In the genomic region with DNA sequence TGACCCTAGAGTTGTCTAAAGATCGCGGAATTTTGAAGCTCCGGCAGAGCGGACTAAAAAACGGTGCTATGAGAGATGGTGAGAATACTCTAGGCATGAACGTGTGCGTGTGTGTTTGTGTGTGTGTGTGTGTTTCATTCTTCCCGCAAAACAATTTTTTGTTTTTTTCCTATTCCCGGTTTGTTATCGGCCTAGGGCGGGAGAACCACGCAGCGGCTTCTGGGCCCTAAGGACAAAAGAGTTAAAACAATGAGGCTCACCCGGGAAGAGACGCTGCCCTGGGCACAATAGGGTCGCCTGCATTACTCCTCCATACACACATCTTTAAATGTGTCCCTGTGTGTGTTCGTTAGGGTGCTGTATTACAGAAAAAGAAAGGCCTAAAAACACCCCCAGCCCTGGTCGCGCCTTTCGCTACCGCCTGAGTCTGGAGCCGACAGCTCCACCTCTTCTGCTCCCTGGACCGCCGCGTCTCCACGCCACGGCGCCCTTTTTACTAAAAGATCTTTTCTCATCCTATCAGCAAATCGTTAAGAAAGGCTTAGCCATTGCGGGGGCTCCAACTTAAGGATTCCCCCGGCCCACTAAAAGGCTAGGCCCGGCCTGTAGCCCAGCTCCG, we compare ENCODE assay signal across 14 cellular contexts. TPM values are rescaled to one million over a fixed set of nuclear protein-coding genes. Genes with fewer than 3 reads are reported as not detected.
DNase-seq lines count a peak whose midpoint lies in the region; ATAC-seq, FAIRE-seq and TF ChIP-seq lines count a peak whose summit lies in the region.
"Had no signal": no experiment of that assay in that cellular context is flagged by ENCODE, and none has a peak within 500 bp of the region (broad histone marks: within the 10 kb centered on the region; RNA-seq: fewer than 3 reads in every experiment).

No MANE protein-coding gene starts in this region.

- H3K27me3 ChIP-seq in CD4-positive, CD25-positive, alpha-beta regulatory T cell (ENCODE audit: control insufficient read depth, insufficient read depth, low read length) = peaks cover 38% of the 10 kb centered on the region
- H3K27me3 ChIP-seq in GM23248 (replicated peaks; ENCODE audit: insufficient read depth) = no peaks in the 10 kb centered on the region
- H3K27me3 ChIP-seq in H1 (replicated peaks in 1 of 4; ENCODE audit: control insufficient read depth in 3 of 4, extremely low read depth in 1 of 4, insufficient read depth in 3 of 4, low read length in 3 of 4) = peaks cover 83 to 100% (median 98%) of the 10 kb centered on the region in 4 experiments
- H3K27me3 ChIP-seq in neuronal stem cell (ENCODE audit: control insufficient read depth in 3 of 3, insufficient read depth in 3 of 3, low read depth in 1 of 3, low read length in 3 of 3) = peaks cover 59 to 100% (median 96%) of the 10 kb centered on the region in 3 experiments

- H3K79me2 ChIP-seq in GM23248 (ENCODE audit: insufficient read depth) (peaks cover 90% of the 10 kb centered on the region), H1 (ENCODE audit: control insufficient read depth in 1 of 2, insufficient read depth in 2 of 2, low read length in 2 of 2) (no peaks in the 10 kb centered on the region)

- H3K9ac ChIP-seq in GM23248 (peak overlapping the region; percentile 98), H1 (replicated peaks in 1 of 4; ENCODE audit: extremely low read depth in 1 of 4, low read depth in 3 of 4, low read length in 3 of 4) (no peak overlapping the region), neuronal stem cell (ENCODE audit: low read depth, low read length, poor library complexity) (no peak overlapping the region)

- no peaks in the 10 kb centered on the region for H3K36me3 Mint-ChIP-seq in CD4-positive, CD25-positive, alpha-beta regulatory T cell

- 0 out of 2 replicates have a peak overlapping the region, but pooled peaks have one; percentile 1 for H2AFZ ChIP-seq in GM23248
- no peak overlapping the region for H2AFZ ChIP-seq in H1 (ENCODE audit: low read length)
- peak overlapping the region; percentile 62 for H2AFZ ChIP-seq in neuronal stem cell (ENCODE audit: low read length)

- TF ChIP-seq CTCF in H1 (IDR thresholded peaks at IDR 0.05; ENCODE audit: control extremely low read depth in 1 of 3, insufficient read depth in 1 of 3, low read depth in 1 of 3, low read length in 3 of 3) = no peak

- H3K79me1 ChIP-seq in H1 (ENCODE audit: low read depth, low read length) (no peaks in the 10 kb centered on the region), neuronal stem cell (ENCODE audit: low read depth, low read length) (no peaks in the 10 kb centered on the region)

- H3K4me2 ChIP-seq in GM23248 (ENCODE audit: unreplicated experiment) (peak overlapping the region; percentile 98), H1 (ENCODE audit: insufficient read depth in 1 of 2, low read depth in 2 of 2, low read length in 2 of 2) (peak overlapping the region; percentile 64 to 73), neuronal stem cell (ENCODE audit: insufficient read depth, low read length, poor library complexity, severe bottlenecking) (no peak overlapping the region)

- H2BK12ac ChIP-seq in H1 (ENCODE audit: low read depth, low read length) = no peak overlapping the region
- H2BK12ac ChIP-seq in neuronal stem cell (ENCODE audit: low read length) = no peak overlapping the region

- H3K4ac ChIP-seq in H1 (replicated peaks; ENCODE audit: insufficient read length, low read depth, low read length) = no peak overlapping the region
- H3K4ac ChIP-seq in neuronal stem cell (ENCODE audit: low read length) = no peak overlapping the region

- TF ChIP-seq RAD21 in H1 (IDR thresholded peaks at IDR 0.05 in 1 of 2, conservative IDR thresholded peaks at IDR 0.05 in 1 of 2; ENCODE audit: low read depth in 2 of 2, low read length in 2 of 2) = no peak

- DNase-seq in CD4-positive, CD25-positive, alpha-beta regulatory T cell = no peak
- DNase-seq in GM23248 (peak; percentile 68), H1 (ENCODE audit: low read depth in 1 of 2, low spot score in 2 of 2) (no peak), neuronal stem cell (ENCODE audit: low spot score) (no peak), NCI-H524 (lab: John Stamatoyannopoulos, UW) (no peak), H4 (ENCODE audit: low spot score) (no peak), GM19238 (ENCODE audit: insufficient read length, low spot score) (no peak)
- DNase-seq: DND-41; midbrain; NCI-H446; stimulated activated CD4-positive, alpha-beta T cell treated with anti-CD3 and anti-CD28 coated beads, Interleukin-4, amount 100 ng/mL, for 24 hours had no signal

- H2BK5ac ChIP-seq in H1 (ENCODE audit: low read depth, low read length) (no peak overlapping the region), neuronal stem cell (ENCODE audit: low read length) (no peak overlapping the region)

- no peak overlapping the region for H3K27ac ChIP-seq in CD4-positive, CD25-positive, alpha-beta regulatory T cell (ENCODE audit: insufficient read depth, low read length, poor library complexity, severe bottlenecking)
- H3K27ac ChIP-seq in GM23248 = peak overlapping the region; percentile 96
- H3K27ac ChIP-seq in H1 (ENCODE audit: low read depth, low read length) = no peak overlapping the region
- H3K27ac ChIP-seq in neuronal stem cell (replicated peaks; ENCODE audit: low read length) = no peak overlapping the region

- H2AK5ac ChIP-seq in H1 (ENCODE audit: low read depth, low read length) = no peak overlapping the region
- H2AK5ac ChIP-seq in neuronal stem cell (ENCODE audit: low read depth, low read length) = no peak overlapping the region

- no peak overlapping the region for H4K5ac ChIP-seq in H1 (ENCODE audit: insufficient read length, low read depth, low read length)

- no peaks in the 10 kb centered on the region for H3K4me1 ChIP-seq in CD4-positive, CD25-positive, alpha-beta regulatory T cell (ENCODE audit: control insufficient read depth, insufficient read depth, low read length, poor library complexity, severe bottlenecking)
- peaks cover 16% of the 10 kb centered on the region for H3K4me1 ChIP-seq in GM23248 (ENCODE audit: insufficient read depth)
- peaks cover 7 to 36% (median 16%) of the 10 kb centered on the region in 4 experiments for H3K4me1 ChIP-seq in H1 (replicated peaks in 1 of 4; ENCODE audit: control insufficient read depth in 3 of 4, insufficient read depth in 4 of 4, low read length in 3 of 4)
- H3K4me1 ChIP-seq in neuronal stem cell (ENCODE audit: control insufficient read depth in 2 of 2, insufficient read depth in 1 of 2, low read depth in 1 of 2, low read length in 2 of 2) = peaks cover 3 to 8% of the 10 kb centered on the region in 2 donors

- peaks cover 25% of the 10 kb centered on the region; the same call in 1 of the 2 replicates for H3F3A ChIP-seq in GM23248 (ENCODE audit: insufficient read depth)

- H4K20me1 ChIP-seq in GM23248 (ENCODE audit: insufficient read depth) = no peaks in the 10 kb centered on the region
- peaks cover 6 to 20% of the 10 kb centered on the region in 2 experiments for H4K20me1 ChIP-seq in H1 (replicated peaks in 1 of 2; ENCODE audit: control insufficient read depth in 1 of 2, insufficient read depth in 2 of 2, low read length in 2 of 2)

- H3K18ac ChIP-seq in H1 (ENCODE audit: extremely low read depth, low read length) (no peak overlapping the region), neuronal stem cell (ENCODE audit: low read length) (no peak overlapping the region)

- H3K14ac ChIP-seq in H1 (ENCODE audit: insufficient read length) (no peak overlapping the region), neuronal stem cell (ENCODE audit: low read length) (no peak overlapping the region)

- no peak for FAIRE-seq in H1 (lab: Jason Lieb, UNC)

- H3K4me1 Mint-ChIP-seq in CD4-positive, CD25-positive, alpha-beta regulatory T cell = peaks cover 4 to 46% (median 16%) of the 10 kb centered on the region in 4 donors

- H2BK15ac ChIP-seq in H1 (ENCODE audit: low read length) = no peak overlapping the region
- H2BK15ac ChIP-seq in neuronal stem cell (ENCODE audit: low read length) = no peak overlapping the region

- H3K9me3 ChIP-seq in CD4-positive, CD25-positive, alpha-beta regulatory T cell (ENCODE audit: control insufficient read depth in 2 of 2, low read length in 2 of 2) = peaks cover 0 to 4% of the 10 kb centered on the region in 2 experiments
- H3K9me3 ChIP-seq in GM23248 (ENCODE audit: low read depth) (no peaks in the 10 kb centered on the region), H1 (ENCODE audit: insufficient read depth in 2 of 2, low read depth in 1 of 2, low read length in 1 of 2) (peaks cover 0 to 3% of the 10 kb centered on the region in 2 experiments; a peak in 1 of 4 replicates), neuronal stem cell (replicated peaks in 1 of 2; ENCODE audit: control insufficient read depth in 2 of 2, insufficient read depth in 1 of 2, low read depth in 1 of 2, low read length in 2 of 2) (peaks cover 7 to 8% of the 10 kb centered on the region in 2 donors)

- H2BK120ac ChIP-seq in H1 (replicated peaks; ENCODE audit: low read depth, low read length) (no peak overlapping the region), neuronal stem cell (ENCODE audit: low read depth, low read length) (no peak overlapping the region)

- in situ Hi-C loops in GM23248 (cut with MboI) = loop anchor here (10.0 kb wide), 1 partner anchor 830 kb away; no protein-coding TSS in a partner anchor

- peaks cover 0 to 12% (median 0%) of the 10 kb centered on the region in 7 donors for H3K9me3 Mint-ChIP-seq in CD4-positive, CD25-positive, alpha-beta regulatory T cell

- H2BK20ac ChIP-seq in H1 (ENCODE audit: low read length) = no peak overlapping the region

- H4K8ac ChIP-seq in H1 (ENCODE audit: extremely low read depth, insufficient read depth, low read length) (no peak overlapping the region), neuronal stem cell (ENCODE audit: low read depth, low read length) (no peak overlapping the region)

- H4K91ac ChIP-seq in H1 (replicated peaks; ENCODE audit: insufficient read length, low read length) = no peak overlapping the region
- no peak overlapping the region for H4K91ac ChIP-seq in neuronal stem cell (ENCODE audit: low read depth, low read length, poor library complexity)

- H3K27me3 Mint-ChIP-seq in CD4-positive, CD25-positive, alpha-beta regulatory T cell = peaks cover 95% of the 10 kb centered on the region

- no peak for TF ChIP-seq EP300 in H1 (IDR thresholded peaks at IDR 0.05; ENCODE audit: borderline replicate concordance in 1 of 2, low read depth in 2 of 2, low read length in 2 of 2)

- peaks cover 9% of the 10 kb centered on the region; the same call in 1 of the 2 replicates for H3K23me2 ChIP-seq in H1 (ENCODE audit: low read depth, low read length)

- no peak overlapping the region for H3K4me3 ChIP-seq in CD4-positive, CD25-positive, alpha-beta regulatory T cell (ENCODE audit: low read depth, low read length)
- peak overlapping the region; percentile 82 for H3K4me3 ChIP-seq in GM23248
- H3K4me3 ChIP-seq in H1 (ENCODE audit: extremely low read depth in 1 of 4, insufficient read depth in 2 of 4, low read depth in 3 of 4, low read length in 4 of 4) = peak overlapping the region in 3 of 4 experiments; percentile 5 to 51 (median 15); a peak in 4 of 8 replicates
- H3K4me3 ChIP-seq in neuronal stem cell (ENCODE audit: low read length in 2 of 2) = no peak overlapping the region

- no peak overlapping the region for H3K56ac ChIP-seq in H1 (replicated peaks; ENCODE audit: insufficient read length, low read depth, low read length)

- H3K36me3 ChIP-seq in CD4-positive, CD25-positive, alpha-beta regulatory T cell (ENCODE audit: control insufficient read depth, insufficient read depth, low read length) = no peaks in the 10 kb centered on the region
- H3K36me3 ChIP-seq in GM23248 (ENCODE audit: low read depth) (no peaks in the 10 kb centered on the region), H1 (ENCODE audit: control insufficient read depth in 2 of 4, insufficient read depth in 4 of 4, low read length in 3 of 4) (peaks cover 0 to 2% (median 0%) of the 10 kb centered on the region in 4 experiments; a peak in 1 of 8 replicates), neuronal stem cell (replicated peaks in 1 of 2; ENCODE audit: control insufficient read depth in 2 of 2, insufficient read depth in 2 of 2, low read length in 2 of 2) (no peaks in the 10 kb centered on the region)

- ATAC-seq in CD4-positive, CD25-positive, alpha-beta regulatory T cell (ENCODE audit: low read depth in 2 of 2) = no peak
- no peak for ATAC-seq in GM19463 (IDR thresholded peaks at IDR 0.05; ENCODE audit: unreplicated experiment)
- ATAC-seq: activated naive CD4-positive, alpha-beta T cell treated with anti-CD3 and anti-CD28 coated beads, Interleukin-2, amount 50 U/mL, for 72 hours had no signal

- CTCF ChIA-PET in H1 (lab: Charles Lee; ENCODE audit: partially characterized antibody) = interaction anchor here (0.6 to 3.5 kb wide), 7 partner anchors 9 to 764 kb away, joined by 3 to 24 read pairs (median 6); no protein-coding TSS in a partner anchor

- POLR2A ChIA-PET in H1 (lab: Charles Lee; ENCODE audit: partially characterized antibody) = interaction anchor here (1.1 to 2.1 kb wide), 9 partner anchors 8 to 23 kb away, joined by 3 to 7 read pairs (median 5); no protein-coding TSS in a partner anchor

- no peak overlapping the region for H3K23ac ChIP-seq in H1 (ENCODE audit: insufficient read length)
- no peak overlapping the region for H3K23ac ChIP-seq in neuronal stem cell (ENCODE audit: low read depth, low read length, poor library complexity)

- 2% methylated on average over 33 of the region's 33 CpGs for WGBS in GM23248 (ENCODE audit: low coverage in 1 of 2, low lambda C conversion rate in 2 of 2, missing lambda C conversion rate in 2 of 2), 2 experiments
- WGBS in H1 (ENCODE audit: extremely low coverage in 1 of 2, insufficient coverage in 1 of 2, insufficient read length in 1 of 2, insufficient replicate concordance in 2 of 2, low coverage in 1 of 2, low lambda C conversion rate in 2 of 2, missing lambda C conversion rate in 1 of 2), 2 experiments = 2% methylated on average over 33 of the region's 33 CpGs; no CpG with 5 or more reads in 1 of the 2 experiments
- no CpG with 5 or more reads among the region's 33 CpGs for WGBS in neuronal stem cell (ENCODE audit: extremely low coverage in 2 of 2, insufficient read length in 2 of 2, insufficient replicate concordance in 1 of 2), 2 donors

- no peaks in the 10 kb centered on the region for H3K9me2 ChIP-seq in GM23248 (ENCODE audit: insufficient read depth)

- H3K27ac Mint-ChIP-seq in CD4-positive, CD25-positive, alpha-beta regulatory T cell = no peak overlapping the region

- no peak for TF ChIP-seq POLR2A in H1 (IDR thresholded peaks at IDR 0.05; ENCODE audit: control extremely low read depth in 1 of 2, low read depth in 2 of 2, low read length in 2 of 2)

- peak overlapping the region; percentile 17 to 80 (median 42) for H3K4me3 Mint-ChIP-seq in CD4-positive, CD25-positive, alpha-beta regulatory T cell

RNA-seq across cellular contexts. Expression of a gene that starts 3.0 kb away (rescaled TPM):
- total RNA-seq in CD4-positive, CD25-positive, alpha-beta regulatory T cell = not detected
- not detected for polyA plus RNA-seq in CD4-positive, CD25-positive, alpha-beta regulatory T cell
- 32.2 and 38.7 TPM in 2 replicates for total RNA-seq in GM23248 (2014; rRNA removed; shearing (Covaris generic))
- polyA plus RNA-seq in GM23248 (2016; fragmentation: Nextera tagmentation; extraction: Ambion mirVana) = 39.8 and 41.7 TPM in 2 replicates
- 0.24 and 0.42 TPM in 2 replicates for total RNA-seq in H1 (2021; fragmentation: NEBNext Ultra II Directional; extraction: Animal tissue kit (Norgen Biotek cat#: 25700))
- 0.09 and 0.14 TPM in 2 replicates for polyA plus RNA-seq in H1 (2011; rRNA removed)
- 0.14 TPM for polyA plus RNA-seq in H1 (2011; cell fraction: cytosol; rRNA removed)
- polyA plus RNA-seq in H1 (2011; cell fraction: nucleus; rRNA removed) = 0.19 TPM
- 0.04 to 0.13 TPM (median 0.10 TPM) in 3 of 4 replicates, not detected in the other for polyA plus RNA-seq in H1 (2012, experiment 1 of 2)
- polyA plus RNA-seq in H1 (2012, experiment 2 of 2) = not detected
- polyA plus RNA-seq in H1 (2013, experiment 1 of 2) = 0.12 TPM
- 0.11 TPM for polyA plus RNA-seq in H1 (2013, experiment 2 of 2)
- 0.22 and 0.35 TPM in 2 replicates for polyA minus RNA-seq in H1 (2011; rRNA and poly(A)+ RNA removed)
- polyA minus RNA-seq in H1 (2011; cell fraction: cytosol; rRNA and poly(A)+ RNA removed) = not detected
- 0.40 TPM for polyA minus RNA-seq in H1 (2011; cell fraction: nucleus; rRNA and poly(A)+ RNA removed)
- not detected for polyA plus RNA-seq in neuronal stem cell (2013, experiment 1 of 2)
- 0.03 TPM for polyA plus RNA-seq in neuronal stem cell (2013, experiment 2 of 2)
- not detected in 2 replicates for total RNA-seq in H4 (2014; rRNA removed; shearing (Covaris generic))
- total RNA-seq: activated naive CD4-positive, alpha-beta T cell treated with anti-CD3 and anti-CD28 coated beads, Interleukin-2, amount 50 U/mL, for 72 hours; T-helper 2 cell treated with Interferon-gamma antibody and Interleukin-4, amounts not matched to agents 100 ng/mL and 5 ng/mL, for 36 hours had no signal

Comparison
In these comparisons a context has a peak if more than half of its experiments do, and no peak if none do; other contexts are left out.
1. H3K4me3 ChIP-seq: peak in GM23248 (single experiment) and H1 (3 of 4); none in CD4-positive, CD25-positive, alpha-beta regulatory T cell (single experiment) and neuronal stem cell (0 of 2).
2. RNA of a gene that starts 3.0 kb away (total RNA-seq): 32.2 to 38.7 TPM in GM23248; 0.24 to 0.42 TPM in H1, not detected in CD4-positive, CD25-positive, alpha-beta regulatory T cell (single experiment) and not detected in H4; every median in the first group is over 10 times any median in the second.